ENCODE assay signal across 23 cellular contexts in genomic region chr16:76705883-76706282, GRCh38.
"Had no signal": no experiment of that assay in that cellular context is flagged by ENCODE, and none has a peak within 500 bp of the region (broad histone marks: within the 10 kb centered on the region; RNA-seq: fewer than 3 reads in every experiment).

No MANE protein-coding gene starts in this region.

- H3K27ac ChIP-seq: colonic mucosa, foreskin keratinocyte, left ventricle myocardium inferior, lower lobe of right lung, neural progenitor cell, pancreas, right lobe of liver, spleen, testis, tibial nerve, upper lobe of right lung, vagina had no signal

- H3K27me3 ChIP-seq: colonic mucosa, foreskin keratinocyte, neural progenitor cell, pancreas, right lobe of liver, spleen, testis, tibial nerve, upper lobe of right lung, vagina had no signal

- H2AFZ ChIP-seq: neural progenitor cell had no signal

- H3K4me3 ChIP-seq: colonic mucosa, left ventricle myocardium inferior, lower lobe of right lung, neural progenitor cell, pancreas, right lobe of liver, spleen, testis, tibial nerve, upper lobe of right lung, vagina had no signal

- ATAC-seq: foreskin keratinocyte; lower lobe of right lung; natural killer cell; right lobe of liver; stimulated activated naive B cell treated with anti-CD40 and anti-IgM and Interleukin-4, amounts not matched to agents 10 μg/mL and 1 μg/mL and 100 μg/mL, for 72 hours; stimulated activated naive CD8-positive, alpha-beta T cell treated with anti-CD3 and anti-CD28 coated beads, Interleukin-15, amount 100 ng/mL, for 72 hours; upper lobe of right lung had no signal

- H3K9ac ChIP-seq: neural progenitor cell had no signal

- DNase-seq: colonic mucosa; dermis blood vessel endothelial cell; erythroblast; foreskin keratinocyte; head of caudate nucleus; hippocampal formation; left ventricle myocardium inferior; lower lobe of right lung; natural killer cell; nucleus accumbens; pancreas; right lobe of liver; spleen; stimulated activated CD4-positive, alpha-beta T cell treated with anti-CD3 and anti-CD28 coated beads, Interleukin-15, amount 100 ng/mL, for 24 hours; stimulated activated CD4-positive, alpha-beta T cell treated with anti-CD3 and anti-CD28 coated beads, Interleukin-1b, Interleukin-23, amount 100 ng/mL, for 48 hours; stimulated activated CD4-positive, alpha-beta T cell treated with anti-CD3 and anti-CD28 coated beads, Interleukin-4, amount 100 ng/mL, for 4 hours; stimulated activated naive B cell treated with anti-CD40 and anti-IgM and Interleukin-4, amounts not matched to agents 10 μg/mL and 1 μg/mL and 100 μg/mL, for 72 hours; stimulated activated naive CD8-positive, alpha-beta T cell treated with anti-CD3 and anti-CD28 coated beads, Interleukin-15, amount 100 ng/mL, for 72 hours; testis; upper lobe of right lung had no signal

- H3K4me1 ChIP-seq: colonic mucosa, foreskin keratinocyte, left ventricle myocardium inferior, lower lobe of right lung, neural progenitor cell, pancreas, right lobe of liver, spleen, testis, tibial nerve, upper lobe of right lung, vagina had no signal

- H3K9me3 ChIP-seq: colonic mucosa, left ventricle myocardium inferior, lower lobe of right lung, pancreas, right lobe of liver, spleen, testis, tibial nerve, upper lobe of right lung, vagina had no signal

- H3K4me2 ChIP-seq: neural progenitor cell had no signal

- H3K36me3 ChIP-seq: colonic mucosa, left ventricle myocardium inferior, lower lobe of right lung, neural progenitor cell, pancreas, right lobe of liver, spleen, tibial nerve, upper lobe of right lung, vagina had no signal
